In the genomic region with DNA sequence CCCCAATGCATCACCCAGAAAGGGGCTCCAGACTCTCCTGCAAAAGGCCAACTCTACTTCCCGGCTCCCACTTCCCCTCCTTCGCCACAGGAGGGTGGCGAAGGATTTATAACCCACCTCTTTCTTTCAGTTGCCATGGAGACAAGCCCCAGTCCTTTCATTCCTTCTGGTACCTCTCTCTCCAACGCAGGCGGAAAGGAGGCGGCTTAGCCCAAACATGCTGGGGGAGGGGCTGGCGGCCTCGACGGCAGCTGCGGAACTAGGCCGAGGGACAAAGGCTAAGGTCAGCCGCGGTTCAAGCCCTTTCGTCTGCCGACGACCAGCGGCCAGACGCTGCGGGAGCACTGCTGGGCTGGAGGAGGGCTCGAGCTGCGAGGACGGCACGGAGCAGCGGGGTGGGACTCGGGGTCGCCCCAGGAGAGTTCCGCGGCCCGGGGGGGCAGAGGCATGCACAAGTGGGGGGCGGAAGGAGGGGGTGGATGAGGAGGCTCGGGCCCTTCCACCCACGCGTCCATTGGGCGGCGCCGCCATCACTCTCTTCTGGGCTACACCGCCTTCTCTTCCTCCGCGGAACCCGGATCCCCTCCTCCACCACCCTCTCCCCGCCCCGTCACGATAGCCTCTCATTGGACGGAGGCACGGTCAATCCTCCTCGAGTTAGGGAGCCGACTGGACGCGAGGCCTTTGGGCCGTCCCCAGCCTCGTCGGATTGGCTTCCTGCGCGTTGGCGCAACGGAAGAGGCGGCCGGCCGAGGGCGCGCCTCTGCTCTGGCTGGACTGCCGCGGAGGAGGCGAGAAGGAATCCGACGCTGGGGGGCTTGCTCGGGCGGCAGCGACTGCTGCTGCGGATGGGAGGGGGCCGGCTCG, we compare ENCODE assay signal across 1 cellular context.
TF ChIP-seq lines count a peak whose summit lies in the region.

A gene (plus strand): TSS at position 766 of the 867 bp plus-strand sequence.

TF ChIP-seq in GM12878, 131 proteins besides CTCF, POLR2A, EP300 and RAD21 (continued from another document):
- TF ChIP-seq, protein P1, sequence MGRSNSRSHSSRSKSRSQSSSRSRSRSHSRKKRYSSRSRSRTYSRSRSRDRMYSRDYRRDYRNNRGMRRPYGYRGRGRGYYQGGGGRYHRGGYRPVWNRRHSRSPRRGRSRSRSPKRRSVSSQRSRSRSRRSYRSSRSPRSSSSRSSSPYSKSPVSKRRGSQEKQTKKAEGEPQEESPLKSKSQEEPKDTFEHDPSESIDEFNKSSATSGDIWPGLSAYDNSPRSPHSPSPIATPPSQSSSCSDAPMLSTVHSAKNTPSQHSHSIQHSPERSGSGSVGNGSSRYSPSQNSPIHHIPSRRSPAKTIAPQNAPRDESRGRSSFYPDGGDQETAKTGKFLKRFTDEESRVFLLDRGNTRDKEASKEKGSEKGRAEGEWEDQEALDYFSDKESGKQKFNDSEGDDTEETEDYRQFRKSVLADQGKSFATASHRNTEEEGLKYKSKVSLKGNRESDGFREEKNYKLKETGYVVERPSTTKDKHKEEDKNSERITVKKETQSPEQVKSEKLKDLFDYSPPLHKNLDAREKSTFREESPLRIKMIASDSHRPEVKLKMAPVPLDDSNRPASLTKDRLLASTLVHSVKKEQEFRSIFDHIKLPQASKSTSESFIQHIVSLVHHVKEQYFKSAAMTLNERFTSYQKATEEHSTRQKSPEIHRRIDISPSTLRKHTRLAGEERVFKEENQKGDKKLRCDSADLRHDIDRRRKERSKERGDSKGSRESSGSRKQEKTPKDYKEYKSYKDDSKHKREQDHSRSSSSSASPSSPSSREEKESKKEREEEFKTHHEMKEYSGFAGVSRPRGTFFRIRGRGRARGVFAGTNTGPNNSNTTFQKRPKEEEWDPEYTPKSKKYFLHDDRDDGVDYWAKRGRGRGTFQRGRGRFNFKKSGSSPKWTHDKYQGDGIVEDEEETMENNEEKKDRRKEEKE (IDR thresholded peaks at IDR 0.05), result no peak
- peak; percentile 87 for TF ChIP-seq CREM (IDR thresholded peaks at IDR 0.05; ENCODE audit: low read depth)
- TF ChIP-seq MYB (IDR thresholded peaks at IDR 0.05; ENCODE audit: borderline replicate concordance, low read depth, low read length), result no peak
- TF ChIP-seq, protein P2, sequence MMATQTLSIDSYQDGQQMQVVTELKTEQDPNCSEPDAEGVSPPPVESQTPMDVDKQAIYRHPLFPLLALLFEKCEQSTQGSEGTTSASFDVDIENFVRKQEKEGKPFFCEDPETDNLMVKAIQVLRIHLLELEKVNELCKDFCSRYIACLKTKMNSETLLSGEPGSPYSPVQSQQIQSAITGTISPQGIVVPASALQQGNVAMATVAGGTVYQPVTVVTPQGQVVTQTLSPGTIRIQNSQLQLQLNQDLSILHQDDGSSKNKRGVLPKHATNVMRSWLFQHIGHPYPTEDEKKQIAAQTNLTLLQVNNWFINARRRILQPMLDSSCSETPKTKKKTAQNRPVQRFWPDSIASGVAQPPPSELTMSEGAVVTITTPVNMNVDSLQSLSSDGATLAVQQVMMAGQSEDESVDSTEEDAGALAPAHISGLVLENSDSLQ (IDR thresholded peaks at IDR 0.05), result peak; percentile 100
- no peak for TF ChIP-seq KAT2A (conservative IDR thresholded peaks at IDR 0.05; ENCODE audit: control insufficient read depth, low read depth, low read length)
- peak; percentile 39; the same call in 1 of the 2 replicates for TF ChIP-seq ATF7 (IDR thresholded peaks at IDR 0.05; ENCODE audit: low read depth)
- TF ChIP-seq MXI1 (IDR thresholded peaks at IDR 0.05; ENCODE audit: low read depth, low read length), result peak; percentile 41
- no peak for TF ChIP-seq ZNF384 (IDR thresholded peaks at IDR 0.05; ENCODE audit: borderline replicate concordance, low read depth, low read length)
- no peak; the same call in 1 of the 2 replicates for TF ChIP-seq SIN3A (IDR thresholded peaks at IDR 0.05; ENCODE audit: low read depth, low read length)
- TF ChIP-seq, protein P3, sequence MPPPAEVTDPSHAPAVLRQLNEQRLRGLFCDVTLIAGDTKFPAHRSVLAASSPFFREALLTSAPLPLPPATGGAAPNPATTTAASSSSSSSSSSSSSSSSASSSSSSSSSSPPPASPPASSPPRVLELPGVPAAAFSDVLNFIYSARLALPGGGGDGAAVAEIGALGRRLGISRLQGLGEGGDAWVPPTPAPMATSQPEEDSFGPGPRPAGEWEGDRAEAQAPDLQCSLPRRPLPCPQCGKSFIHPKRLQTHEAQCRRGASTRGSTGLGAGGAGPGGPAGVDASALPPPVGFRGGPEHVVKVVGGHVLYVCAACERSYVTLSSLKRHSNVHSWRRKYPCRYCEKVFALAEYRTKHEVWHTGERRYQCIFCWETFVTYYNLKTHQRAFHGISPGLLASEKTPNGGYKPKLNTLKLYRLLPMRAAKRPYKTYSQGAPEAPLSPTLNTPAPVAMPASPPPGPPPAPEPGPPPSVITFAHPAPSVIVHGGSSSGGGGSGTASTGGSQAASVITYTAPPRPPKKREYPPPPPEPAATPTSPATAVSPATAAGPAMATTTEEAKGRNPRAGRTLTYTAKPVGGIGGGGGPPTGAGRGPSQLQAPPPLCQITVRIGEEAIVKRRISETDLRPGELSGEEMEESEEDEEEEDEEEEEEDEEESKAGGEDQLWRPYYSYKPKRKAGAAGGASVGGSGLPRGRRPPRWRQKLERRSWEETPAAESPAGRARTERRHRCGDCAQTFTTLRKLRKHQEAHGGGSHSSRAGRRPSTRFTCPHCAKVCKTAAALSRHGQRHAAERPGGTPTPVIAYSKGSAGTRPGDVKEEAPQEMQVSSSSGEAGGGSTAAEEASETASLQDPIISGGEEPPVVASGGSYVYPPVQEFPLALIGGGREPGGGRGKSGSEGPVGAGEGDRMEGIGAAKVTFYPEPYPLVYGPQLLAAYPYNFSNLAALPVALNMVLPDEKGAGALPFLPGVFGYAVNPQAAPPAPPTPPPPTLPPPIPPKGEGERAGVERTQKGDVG (CRISPR knock-in tag; IDR thresholded peaks at IDR 0.05), result no peak
- no peak for TF ChIP-seq ASH2L (IDR thresholded peaks at IDR 0.05; ENCODE audit: borderline replicate concordance, low read depth)
